ENCODE assay signal across 1 cellular context in genomic region chr2:207385076-207385475, GRCh38.
TF ChIP-seq lines count a peak whose summit lies in the region.

No MANE protein-coding gene starts in this region.

TF ChIP-seq in GM12878, 131 proteins besides CTCF, POLR2A, EP300 and RAD21:
- no peak for TF ChIP-seq TCF7 (IDR thresholded peaks at IDR 0.05; ENCODE audit: borderline replicate concordance)
- no peak for TF ChIP-seq HCFC1 (IDR thresholded peaks at IDR 0.05; ENCODE audit: low read length)
- TF ChIP-seq RBBP5 (conservative IDR thresholded peaks at IDR 0.05) = no peak
- TF ChIP-seq JUND (IDR thresholded peaks at IDR 0.05; ENCODE audit: low read depth, low read length) = no peak
- TF ChIP-seq ZNF207 (IDR thresholded peaks at IDR 0.05; ENCODE audit: borderline replicate concordance) = no peak
- TF ChIP-seq SREBF1 (IDR thresholded peaks at IDR 0.05; ENCODE audit: low read length) = no peak
- no peak for TF ChIP-seq NKRF (conservative IDR thresholded peaks at IDR 0.05)
- no peak for TF ChIP-seq RELB (IDR thresholded peaks at IDR 0.05; ENCODE audit: low read depth)
- TF ChIP-seq SMC3 (IDR thresholded peaks at IDR 0.05; ENCODE audit: borderline replicate concordance, low read length) = no peak
- no peak for TF ChIP-seq STAT3 (IDR thresholded peaks at IDR 0.05; ENCODE audit: low read depth, low read length)
- TF ChIP-seq PML (IDR thresholded peaks at IDR 0.05; ENCODE audit: low read length) = no peak
- no peak for TF ChIP-seq HDAC2 (IDR thresholded peaks at IDR 0.05)
- TF ChIP-seq ZNF24 (IDR thresholded peaks at IDR 0.05) = no peak
- TF ChIP-seq HDAC6 (IDR thresholded peaks at IDR 0.05; ENCODE audit: unreplicated experiment) = no peak
- TF ChIP-seq JUNB (IDR thresholded peaks at IDR 0.05) = no peak
- TF ChIP-seq NR2C2 (IDR thresholded peaks at IDR 0.05; ENCODE audit: borderline replicate concordance, control insufficient read depth, insufficient read length, low read depth) = no peak
- TF ChIP-seq ETV6 (conservative IDR thresholded peaks at IDR 0.05 in 1 of 2, IDR thresholded peaks at IDR 0.05 in 1 of 2; ENCODE audit: borderline replicate concordance in 1 of 2, low read depth in 1 of 2) = no peak
- no peak for TF ChIP-seq REST (IDR thresholded peaks at IDR 0.05; ENCODE audit: low read depth, low read length)
- TF ChIP-seq E2F4 (IDR thresholded peaks at IDR 0.05; ENCODE audit: low read depth, low read length) = no peak
- TF ChIP-seq NFYA (IDR thresholded peaks at IDR 0.05; ENCODE audit: borderline replicate concordance, low read depth, low read length) = no peak
